23 cellular contexts compared by ENCODE assay signal in genomic region chr6:4620284-4621228, GRCh38.
DNase-seq lines count a peak whose midpoint lies in the region; ATAC-seq, FAIRE-seq and TF ChIP-seq lines count a peak whose summit lies in the region.
"Had no signal": no experiment of that assay in that cellular context is flagged by ENCODE, and none has a peak within 500 bp of the region (broad histone marks: within the 10 kb centered on the region; RNA-seq: fewer than 3 reads in every experiment).

No MANE protein-coding gene starts in this region.

- H3K27ac Mint-ChIP-seq in stimulated activated naive B cell treated with anti-CD40 and anti-IgM and Interleukin-4, amounts not matched to agents 10 μg/mL and 1 μg/mL and 100 μg/mL, for 72 hours, result peak overlapping the region; percentile 32
- H3K27ac Mint-ChIP-seq in stimulated activated effector memory CD8-positive, alpha-beta T cell treated with anti-CD3 and anti-CD28 coated beads, Interleukin-12 subunit alpha, Interleukin-12 subunit beta, amount 100 ng/mL, for 72 hours, result no peak overlapping the region
- H3K27ac Mint-ChIP-seq: CD4-positive, alpha-beta memory T cell; GM23338; T-cell had no signal

- no peaks in the 10 kb centered on the region for H3F3A ChIP-seq in PC-3 (ENCODE audit: low read length, unreplicated experiment)

- H3K9ac ChIP-seq in PC-3 (ENCODE audit: low read length) (no peak overlapping the region), K562 (ENCODE audit: insufficient read depth in 1 of 2, low read depth in 2 of 2, low read length in 2 of 2) (no peak overlapping the region)
- H3K9ac ChIP-seq: KMS-11 had no signal

- H3K27me3 Mint-ChIP-seq in stimulated activated naive B cell treated with anti-CD40 and anti-IgM and Interleukin-4, amounts not matched to agents 10 μg/mL and 1 μg/mL and 100 μg/mL, for 72 hours, result peaks cover 0 to 5% of the 10 kb centered on the region in 2 donors
- H3K27me3 Mint-ChIP-seq: CD4-positive, alpha-beta memory T cell had no signal

- in situ Hi-C loops in K562 (cut with MboI), result no loop called here

- DNase-seq in HT-29 (ENCODE audit: low spot score) (peak; percentile 48), PC-3 (peak; percentile 27), K562 (ENCODE audit: extremely low read depth in 1 of 4, low spot score in 3 of 4) (peak; percentile 48 to 81 (median 60)), D721Med (ENCODE audit: insufficient read length, low spot score) (no peak), DMS79 treated with DMSO at 0.1 percent for 48 hours (lab: John Stamatoyannopoulos, UW) (no peak)
- DNase-seq in stimulated activated naive B cell treated with anti-CD40 and anti-IgM and Interleukin-4, amounts not matched to agents 10 μg/mL and 1 μg/mL and 100 μg/mL, for 72 hours, result no peak
- DNase-seq in stimulated activated effector memory CD8-positive, alpha-beta T cell treated with anti-CD3 and anti-CD28 coated beads, Interleukin-12 subunit alpha, Interleukin-12 subunit beta, amount 100 ng/mL, for 72 hours (ENCODE audit: low spot score in 2 of 2), result no peak
- DNase-seq: C1 segment of cervical spinal cord; CD4-positive, alpha-beta memory T cell; DMS153; H9; NCI-H1105; NCI-H1436 treated with DMSO at 0.1 percent for 48 hours; NCI-H187 treated with DMSO at 0.1 percent for 48 hours; NCI-H748 treated with DMSO at 0.1 percent for 48 hours; SHP77; T-cell had no signal

- peaks cover 3 to 6% of the 10 kb centered on the region in 2 donors for H3K4me1 Mint-ChIP-seq in stimulated activated naive B cell treated with anti-CD40 and anti-IgM and Interleukin-4, amounts not matched to agents 10 μg/mL and 1 μg/mL and 100 μg/mL, for 72 hours
- no peaks in the 10 kb centered on the region for H3K4me1 Mint-ChIP-seq in stimulated activated effector memory CD8-positive, alpha-beta T cell treated with anti-CD3 and anti-CD28 coated beads, Interleukin-12 subunit alpha, Interleukin-12 subunit beta, amount 100 ng/mL, for 72 hours
- H3K4me1 Mint-ChIP-seq: CD4-positive, alpha-beta memory T cell; T-cell had no signal

- no peak for TF ChIP-seq CTCF in PC-3 (conservative IDR thresholded peaks at IDR 0.05; ENCODE audit: low read depth, low read length)
- no peak; a peak in 1 of 6 replicates for TF ChIP-seq CTCF in K562 (IDR thresholded peaks at IDR 0.05 in 2 of 3, conservative IDR thresholded peaks at IDR 0.05 in 1 of 3; ENCODE audit: insufficient read depth in 2 of 3, low read depth in 1 of 3, low read length in 3 of 3)
- TF ChIP-seq CTCF in D721Med (IDR thresholded peaks at IDR 0.05; ENCODE audit: insufficient read depth, missing control alignments), result no peak

- no peaks in the 10 kb centered on the region for H3K9me1 ChIP-seq in K562 (ENCODE audit: control insufficient read depth, insufficient read depth, low read length)

- 4% methylated on average over 13 of the region's 13 CpGs for WGBS in K562 (ENCODE audit: insufficient coverage, low coverage, missing lambda C conversion rate)

- no peaks in the 10 kb centered on the region for H3K79me2 ChIP-seq in PC-3 (ENCODE audit: low read length)
- H3K79me2 ChIP-seq in K562 (ENCODE audit: control insufficient read depth, insufficient read depth, low read length), result no peaks in the 10 kb centered on the region

- H3K27ac ChIP-seq in PC-3 (ENCODE audit: low read length) (no peak overlapping the region), K562 (ENCODE audit: extremely low read depth, low read depth, low read length) (peak overlapping the region; percentile 27; the same call in 1 of the 3 replicates)
- H3K27ac ChIP-seq: KMS-11, RWPE1 had no signal

- peak; percentile 82 for FAIRE-seq in K562 (lab: Jason Lieb, UNC)
- FAIRE-seq in D721Med (lab: Jason Lieb, UNC), result no peak
- FAIRE-seq: GM18507 had no signal

- no peak for TF ChIP-seq POLR2A in K562 (conservative IDR thresholded peaks at IDR 0.05)

- TF ChIP-seq RAD21 in K562 (CRISPR knock-in tag; conservative IDR thresholded peaks at IDR 0.05 in 1 of 2, IDR thresholded peaks at IDR 0.05 in 1 of 2), result 0 out of 4 replicates have a peak, but pooled peaks of 1 of the 2 experiments have one; percentile 11

- ATAC-seq in PC-3 (no peak), K562 (peak; percentile 81), GM21723 (IDR thresholded peaks at IDR 0.05; ENCODE audit: unreplicated experiment) (no peak)
- no peak for ATAC-seq in stimulated activated naive B cell treated with anti-CD40 and anti-IgM and Interleukin-4, amounts not matched to agents 10 μg/mL and 1 μg/mL and 100 μg/mL, for 72 hours (replicated peaks)
- no peak for ATAC-seq in stimulated activated effector memory CD8-positive, alpha-beta T cell treated with anti-CD3 and anti-CD28 coated beads, Interleukin-12 subunit alpha, Interleukin-12 subunit beta, amount 100 ng/mL, for 72 hours
- ATAC-seq: Panc1, T-cell had no signal

- TF ChIP-seq EP300 in K562 (IDR thresholded peaks at IDR 0.05; ENCODE audit: low read length), result peak; percentile 95

- H3K36me3 ChIP-seq in PC-3 (ENCODE audit: low read depth, low read length) (no peaks in the 10 kb centered on the region), K562 (ENCODE audit: control insufficient read depth, insufficient read depth, low read length) (no peaks in the 10 kb centered on the region)

- H3K9me3 ChIP-seq in PC-3 (ENCODE audit: low read length), result no peaks in the 10 kb centered on the region
- no peaks in the 10 kb centered on the region for H3K9me3 ChIP-seq in K562 (replicated peaks; ENCODE audit: control insufficient read depth, insufficient read depth, low read depth, low read length)

- no peak overlapping the region for H3K4me2 ChIP-seq in PC-3 (ENCODE audit: low read length)
- peak overlapping the region; percentile 66 for H3K4me2 ChIP-seq in K562 (ENCODE audit: insufficient read depth, low read length)
- H3K4me2 ChIP-seq: GM23338, KMS-11 had no signal

- POLR2A ChIA-PET in PC-3 (lab: Charles Lee; ENCODE audit: unreplicated experiment), result no interaction called here
- POLR2A ChIA-PET in K562 (lab: Yijun Ruan, JAX), result no interaction called here

- CTCF ChIA-PET in PC-3 (lab: Charles Lee) (no interaction called here), K562 (lab: Yijun Ruan, JAX; ENCODE audit: low intra/inter-chr PET ratio) (no interaction called here)

- H3K4me1 ChIP-seq in PC-3 (ENCODE audit: insufficient read depth, low read length) (no peaks in the 10 kb centered on the region), K562 (replicated peaks in 1 of 2; ENCODE audit: control insufficient read depth in 2 of 2, insufficient read depth in 2 of 2, low read length in 2 of 2) (peaks cover 9 to 25% of the 10 kb centered on the region in 2 experiments; a peak in 3 of 5 replicates)

- no peak overlapping the region for H2AFZ ChIP-seq in PC-3 (ENCODE audit: low read length)
- H2AFZ ChIP-seq in K562 (ENCODE audit: low read depth, low read length), result peak overlapping the region; percentile 46
- H2AFZ ChIP-seq: GM23338 had no signal

- no peaks in the 10 kb centered on the region for H3K36me3 Mint-ChIP-seq in stimulated activated naive B cell treated with anti-CD40 and anti-IgM and Interleukin-4, amounts not matched to agents 10 μg/mL and 1 μg/mL and 100 μg/mL, for 72 hours
- H3K36me3 Mint-ChIP-seq in stimulated activated effector memory CD8-positive, alpha-beta T cell treated with anti-CD3 and anti-CD28 coated beads, Interleukin-12 subunit alpha, Interleukin-12 subunit beta, amount 100 ng/mL, for 72 hours, result no peaks in the 10 kb centered on the region
- H3K36me3 Mint-ChIP-seq: CD4-positive, alpha-beta memory T cell; T-cell had no signal

- no peak overlapping the region for H3K4me3 ChIP-seq in PC-3 (ENCODE audit: low read length)
- H3K4me3 ChIP-seq in K562, result no peak overlapping the region
- H3K4me3 ChIP-seq: GM23338 had no signal

- BruUV-seq in PC-3 (replicated peaks; lab: Mats Ljungman, UMichigan) (no TSS peak), K562 (replicated peaks; lab: Mats Ljungman, UMichigan) (no TSS peak)

- H4K20me1 ChIP-seq in PC-3 (ENCODE audit: low read length) (no peaks in the 10 kb centered on the region), K562 (replicated peaks; ENCODE audit: control insufficient read depth, insufficient read depth, low read length) (no peaks in the 10 kb centered on the region)

- no peak overlapping the region for H3K4me3 Mint-ChIP-seq in stimulated activated naive B cell treated with anti-CD40 and anti-IgM and Interleukin-4, amounts not matched to agents 10 μg/mL and 1 μg/mL and 100 μg/mL, for 72 hours
- H3K4me3 Mint-ChIP-seq in stimulated activated effector memory CD8-positive, alpha-beta T cell treated with anti-CD3 and anti-CD28 coated beads, Interleukin-12 subunit alpha, Interleukin-12 subunit beta, amount 100 ng/mL, for 72 hours, result no peak overlapping the region
- H3K4me3 Mint-ChIP-seq: CD4-positive, alpha-beta memory T cell; GM23338; H9; T-cell had no signal

- intact Hi-C loops in PC-3 (cut with micrococcal nuclease) (no loop called here), K562 (cut with micrococcal nuclease) (loop anchor here (5.0 kb wide), 1 partner anchor 317 kb away; no protein-coding TSS in a partner anchor)

- no peaks in the 10 kb centered on the region for H3K27me3 ChIP-seq in PC-3 (ENCODE audit: low read length)
- H3K27me3 ChIP-seq in K562 (ENCODE audit: control insufficient read depth in 2 of 2, insufficient read depth in 2 of 2, low read length in 2 of 2), result peaks cover 12 to 30% of the 10 kb centered on the region in 2 experiments

- no peaks in the 10 kb centered on the region for H3K9me3 Mint-ChIP-seq in stimulated activated naive B cell treated with anti-CD40 and anti-IgM and Interleukin-4, amounts not matched to agents 10 μg/mL and 1 μg/mL and 100 μg/mL, for 72 hours
- no peaks in the 10 kb centered on the region for H3K9me3 Mint-ChIP-seq in stimulated activated effector memory CD8-positive, alpha-beta T cell treated with anti-CD3 and anti-CD28 coated beads, Interleukin-12 subunit alpha, Interleukin-12 subunit beta, amount 100 ng/mL, for 72 hours
- H3K9me3 Mint-ChIP-seq: CD4-positive, alpha-beta memory T cell; T-cell had no signal

- no peaks in the 10 kb centered on the region for H3K9me2 ChIP-seq in PC-3 (replicated peaks; ENCODE audit: low read length)

TF ChIP-seq in K562, 482 proteins besides CTCF, POLR2A, EP300 and RAD21 (continues in another document):
- peak; percentile 61; the same call in 1 of the 2 replicates for TF ChIP-seq MYBL2 (IDR thresholded peaks at IDR 0.05; ENCODE audit: low read depth)
- no peak for TF ChIP-seq MYBL2 (CRISPR knock-in tag; IDR thresholded peaks at IDR 0.05; ENCODE audit: borderline replicate concordance)
- TF ChIP-seq BACH1 (tag; IDR thresholded peaks at IDR 0.05), result no peak
- TF ChIP-seq HDAC1 (IDR thresholded peaks at IDR 0.05), result peak; percentile 88 to 98
- peak; percentile 87 for TF ChIP-seq STAT5A (IDR thresholded peaks at IDR 0.05; ENCODE audit: borderline replicate concordance, low read length)
- TF ChIP-seq ZNF583 (CRISPR knock-in tag; IDR thresholded peaks at IDR 0.05), result peak; percentile 36; the same call in 1 of the 2 replicates
- TF ChIP-seq NEUROD1 (IDR thresholded peaks at IDR 0.05; ENCODE audit: borderline replicate concordance, low read depth, low read length, partially characterized antibody), result peak; percentile 51
- no peak for TF ChIP-seq CREBBP (IDR thresholded peaks at IDR 0.05; ENCODE audit: low read depth, low read length)
- peak; percentile 2 to 25 for TF ChIP-seq NCOA2 (IDR thresholded peaks at IDR 0.05; ENCODE audit: partially characterized antibody in 2 of 2)

Comparison
In these comparisons a context has a peak if more than half of its experiments do, and no peak if none do; other contexts are left out.
1. DNase-seq: peak in HT-29 (single experiment), PC-3 (single experiment) and K562 (4 of 4); none in stimulated activated naive B cell treated with anti-CD40 and anti-IgM and Interleukin-4, amounts not matched to agents 10 μg/mL and 1 μg/mL and 100 μg/mL, for 72 hours (single experiment), stimulated activated effector memory CD8-positive, alpha-beta T cell treated with anti-CD3 and anti-CD28 coated beads, Interleukin-12 subunit alpha, Interleukin-12 subunit beta, amount 100 ng/mL, for 72 hours (0 of 2), D721Med (single experiment) and DMS79 treated with DMSO at 0.1 percent for 48 hours (single experiment).